Comparison of ENCODE assay signal across 8 cellular contexts in genomic region chr2:49102146-49102545, GRCh38. TPM values are rescaled to one million over a fixed set of nuclear protein-coding genes. Genes with fewer than 3 reads are reported as not detected.
"Had no signal": no experiment of that assay in that cellular context is flagged by ENCODE, and none has a peak within 500 bp of the region (broad histone marks: within the 10 kb centered on the region; RNA-seq: fewer than 3 reads in every experiment).

No MANE protein-coding gene starts in this region.

- H3K9ac ChIP-seq: KMS-11 had no signal

- H3K27ac ChIP-seq: HL-60, KMS-11 had no signal

- FAIRE-seq: HTR-8/SVneo had no signal

- H3K4me2 ChIP-seq: KMS-11 had no signal

- DNase-seq: KBM-7, KG1 had no signal

RNA-seq across cellular contexts. Expression of gene FSHR, which starts 52.2 kb away (rescaled TPM):
- total RNA-seq: HT-29, HT1080 had no signal
- polyA plus RNA-seq: IgD-negative memory B cell had no signal
